ENCODE assay signal across 12 cellular contexts in the genomic region with DNA sequence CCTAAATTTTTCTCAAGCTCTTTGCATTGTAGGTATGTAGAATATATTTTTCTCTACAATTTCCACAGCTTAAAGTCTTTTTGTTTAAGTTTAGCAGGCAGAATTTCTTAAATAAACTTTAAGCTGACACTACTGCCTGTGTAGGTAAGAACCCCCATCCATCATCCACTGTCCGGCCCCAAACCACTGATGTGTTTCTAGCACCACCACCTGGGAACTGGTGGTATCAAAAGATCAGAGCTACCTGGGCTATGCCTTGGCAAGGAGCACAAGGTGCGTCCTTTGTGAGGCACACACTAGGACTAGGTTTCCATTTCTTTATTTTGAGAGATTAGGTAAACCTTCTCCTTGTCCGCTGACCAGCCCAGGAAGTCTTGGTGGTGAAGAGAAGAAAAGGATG. TPM values are rescaled to one million over a fixed set of nuclear protein-coding genes. Genes with fewer than 3 reads are reported as not detected.
DNase-seq lines count a peak whose midpoint lies in the region; ATAC-seq and TF ChIP-seq lines count a peak whose summit lies in the region.
"Had no signal": no experiment of that assay in that cellular context is flagged by ENCODE, and none has a peak within 500 bp of the region (broad histone marks: within the 10 kb centered on the region; RNA-seq: fewer than 3 reads in every experiment).

No MANE protein-coding gene starts in this region.

- ATAC-seq in HG02610 (IDR thresholded peaks at IDR 0.05; ENCODE audit: unreplicated experiment) (no peak), GM18517 (IDR thresholded peaks at IDR 0.05; ENCODE audit: unreplicated experiment) (no peak)
- ATAC-seq: natural killer cell treated with Interleukin-12 subunit alpha and Interleukin-12 subunit beta and Interleukin-15 and Interleukin-18, amount 100 ng/mL, for 72 hours had no signal

- H3K36me3 Mint-ChIP-seq in chondrocyte (ENCODE audit: low read depth): no peaks in the 10 kb centered on the region
- H3K36me3 Mint-ChIP-seq: natural killer cell treated with Interleukin-12 subunit alpha and Interleukin-12 subunit beta and Interleukin-15 and Interleukin-18, amount 100 ng/mL, for 72 hours had no signal

- no peaks in the 10 kb centered on the region for H3K4me1 Mint-ChIP-seq in chondrocyte (ENCODE audit: low read depth)
- H3K4me1 Mint-ChIP-seq: B cell had no signal

- no peak overlapping the region for H3K4me3 Mint-ChIP-seq in chondrocyte (ENCODE audit: unreplicated experiment)
- H3K4me3 Mint-ChIP-seq: B cell; natural killer cell treated with Interleukin-12 subunit alpha and Interleukin-12 subunit beta and Interleukin-15 and Interleukin-18, amount 100 ng/mL, for 72 hours had no signal

- DNase-seq in NCI-H524 (lab: John Stamatoyannopoulos, UW) (peak; percentile 1 to 3), NCI-H524 treated with DMSO at 0.1 percent for 48 hours (lab: John Stamatoyannopoulos, UW) (no peak), NCI-H345 (lab: John Stamatoyannopoulos, UW) (peak; percentile 77), chondrocyte (ENCODE audit: low spot score) (no peak), retinal pigment epithelial cell (ENCODE audit: low read depth) (no peak), cerebellar nuclear complex (lab: John Stamatoyannopoulos, UW) (no peak)
- DNase-seq: activated effector memory CD4-positive, alpha-beta T cell treated with Interleukin-2 at 50 U/mL for 16 hours had no signal

- H3K4me3 ChIP-seq in retinal pigment epithelial cell (ENCODE audit: low read length): no peak overlapping the region

- no peaks in the 10 kb centered on the region for H3K9me3 Mint-ChIP-seq in chondrocyte (ENCODE audit: low read depth)
- H3K9me3 Mint-ChIP-seq: natural killer cell treated with Interleukin-12 subunit alpha and Interleukin-12 subunit beta and Interleukin-15 and Interleukin-18, amount 100 ng/mL, for 72 hours had no signal

- peak; percentile 6 for TF ChIP-seq CTCF in chondrocyte (IDR thresholded peaks at IDR 0.05)
- peak; percentile 70 for TF ChIP-seq CTCF in retinal pigment epithelial cell (conservative IDR thresholded peaks at IDR 0.05; ENCODE audit: low read depth, low read length)

- H3K27me3 Mint-ChIP-seq in chondrocyte (ENCODE audit: low read depth): no peaks in the 10 kb centered on the region

- no peak overlapping the region for H3K27ac Mint-ChIP-seq in chondrocyte (ENCODE audit: unreplicated experiment)
- H3K27ac Mint-ChIP-seq: B cell; natural killer cell treated with Interleukin-12 subunit alpha and Interleukin-12 subunit beta and Interleukin-15 and Interleukin-18, amount 100 ng/mL, for 72 hours had no signal

RNA-seq across cellular contexts. Expression of gene LELP1, which starts 10.5 kb away (rescaled TPM):
- not detected in 3 replicates for total RNA-seq in chondrocyte
- total RNA-seq: B cell; fibroblast of lung; natural killer cell treated with Interleukin-12 subunit alpha and Interleukin-12 subunit beta and Interleukin-15 and Interleukin-18, amount 100 ng/mL, for 72 hours had no signal

RNA-seq across cellular contexts. Expression of gene PRR9, which starts 24.7 kb away (rescaled TPM):
- total RNA-seq in chondrocyte: not detected in 3 replicates
- total RNA-seq: B cell; fibroblast of lung; natural killer cell treated with Interleukin-12 subunit alpha and Interleukin-12 subunit beta and Interleukin-15 and Interleukin-18, amount 100 ng/mL, for 72 hours had no signal

RNA-seq across cellular contexts. Expression of gene SPRR2G, which starts 42.0 kb away (rescaled TPM):
- total RNA-seq in chondrocyte: not detected in 3 replicates
- total RNA-seq: B cell; fibroblast of lung; natural killer cell treated with Interleukin-12 subunit alpha and Interleukin-12 subunit beta and Interleukin-15 and Interleukin-18, amount 100 ng/mL, for 72 hours had no signal

Comparison
In these comparisons a context has a peak if more than half of its experiments do, and no peak if none do; other contexts are left out.
1. DNase-seq: peak in NCI-H524 (2 of 2) and NCI-H345 (single experiment); none in NCI-H524 treated with DMSO at 0.1 percent for 48 hours (single experiment), chondrocyte (single experiment), retinal pigment epithelial cell (single experiment) and cerebellar nuclear complex (0 of 2).